In the genomic region with DNA sequence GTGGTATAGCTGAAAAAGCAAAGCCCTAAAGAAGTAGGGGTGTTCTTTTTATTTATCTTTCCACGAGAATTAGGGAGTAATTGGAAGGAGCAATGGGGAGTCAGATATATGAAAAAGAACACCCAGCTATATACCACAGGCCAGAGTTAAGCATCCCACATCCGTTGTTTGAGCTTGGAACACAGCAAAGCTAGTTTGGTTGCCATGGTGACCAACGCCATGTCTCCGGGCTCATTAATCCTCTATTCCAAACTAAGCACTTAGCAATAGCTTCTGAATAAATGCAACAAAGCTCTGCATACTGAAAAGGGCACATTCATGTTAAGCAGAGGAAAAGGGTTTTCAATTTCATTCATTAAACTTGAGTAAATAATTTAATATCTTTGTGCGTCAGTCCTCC, we compare ENCODE assay signal across 8 cellular contexts. TPM values are rescaled to one million over a fixed set of nuclear protein-coding genes. Genes with fewer than 3 reads are reported as not detected.
DNase-seq lines count a peak whose midpoint lies in the region; ATAC-seq and TF ChIP-seq lines count a peak whose summit lies in the region.

No MANE protein-coding gene starts in this region.

- WGBS in gastroesophageal sphincter (ENCODE audit: low coverage in 1 of 2), 2 donors, result 13 to 19% methylated on average over 5 of the region's 5 CpGs

- peak; percentile 38 for DNase-seq in DMS79 (lab: John Stamatoyannopoulos, UW)
- peak; percentile 24 for DNase-seq in NCI-H510A treated with DMSO at 0.1 percent for 48 hours (lab: John Stamatoyannopoulos, UW)
- peak; percentile 17 for DNase-seq in fibroblast of gingiva (ENCODE audit: low read depth)
- no peak for DNase-seq in germinal center (ENCODE audit: low spot score)
- no peak for DNase-seq in Peyer's patch
- no peak for DNase-seq in 8988T

- TF ChIP-seq CTCF in gastroesophageal sphincter (IDR thresholded peaks at IDR 0.05) (no peak), Peyer's patch (IDR thresholded peaks at IDR 0.05) (no peak)

- H3K36me3 ChIP-seq in gastroesophageal sphincter (no peaks in the 10 kb centered on the region), Peyer's patch (no peaks in the 10 kb centered on the region)

- H3K4me3 ChIP-seq in gastroesophageal sphincter (no peak overlapping the region), Peyer's patch (no peak overlapping the region)

- peak; percentile 46 for ATAC-seq in HG02870 (IDR thresholded peaks at IDR 0.05; ENCODE audit: unreplicated experiment)
- no peak for ATAC-seq in gastroesophageal sphincter

- H3K27ac ChIP-seq in gastroesophageal sphincter (no peak overlapping the region), Peyer's patch (no peak overlapping the region)

- H3K27me3 ChIP-seq in gastroesophageal sphincter (no peaks in the 10 kb centered on the region), Peyer's patch (no peaks in the 10 kb centered on the region)

- H3K9me3 ChIP-seq in gastroesophageal sphincter, result no peaks in the 10 kb centered on the region
- no peaks in the 10 kb centered on the region for H3K9me3 ChIP-seq in Peyer's patch

- no peak for TF ChIP-seq EP300 in gastroesophageal sphincter (IDR thresholded peaks at IDR 0.05)

- H3K4me1 ChIP-seq in gastroesophageal sphincter (peaks cover 0 to 4% (median 0%) of the 10 kb centered on the region in 3 donors), Peyer's patch (no peaks in the 10 kb centered on the region)

- TF ChIP-seq POLR2A in gastroesophageal sphincter (IDR thresholded peaks at IDR 0.05) (no peak), Peyer's patch (IDR thresholded peaks at IDR 0.05) (no peak)

RNA-seq across cellular contexts. Expression of gene ASB4, which starts 23.5 kb away (rescaled TPM):
- not detected for total RNA-seq in gastroesophageal sphincter
- total RNA-seq in Peyer's patch, result 1 to 10 TPM in 1 of 4 donors, not detected in 3; 1.3 TPM

Comparison
In these comparisons a context has a peak if more than half of its experiments do, and no peak if none do; other contexts are left out.
1. DNase-seq: peak in DMS79 (single experiment), NCI-H510A treated with DMSO at 0.1 percent for 48 hours (single experiment) and fibroblast of gingiva (single experiment); none in germinal center (single experiment), Peyer's patch (0 of 3) and 8988T (single experiment).